Comparison of ENCODE assay signal across 8 cellular contexts in the genomic region with DNA sequence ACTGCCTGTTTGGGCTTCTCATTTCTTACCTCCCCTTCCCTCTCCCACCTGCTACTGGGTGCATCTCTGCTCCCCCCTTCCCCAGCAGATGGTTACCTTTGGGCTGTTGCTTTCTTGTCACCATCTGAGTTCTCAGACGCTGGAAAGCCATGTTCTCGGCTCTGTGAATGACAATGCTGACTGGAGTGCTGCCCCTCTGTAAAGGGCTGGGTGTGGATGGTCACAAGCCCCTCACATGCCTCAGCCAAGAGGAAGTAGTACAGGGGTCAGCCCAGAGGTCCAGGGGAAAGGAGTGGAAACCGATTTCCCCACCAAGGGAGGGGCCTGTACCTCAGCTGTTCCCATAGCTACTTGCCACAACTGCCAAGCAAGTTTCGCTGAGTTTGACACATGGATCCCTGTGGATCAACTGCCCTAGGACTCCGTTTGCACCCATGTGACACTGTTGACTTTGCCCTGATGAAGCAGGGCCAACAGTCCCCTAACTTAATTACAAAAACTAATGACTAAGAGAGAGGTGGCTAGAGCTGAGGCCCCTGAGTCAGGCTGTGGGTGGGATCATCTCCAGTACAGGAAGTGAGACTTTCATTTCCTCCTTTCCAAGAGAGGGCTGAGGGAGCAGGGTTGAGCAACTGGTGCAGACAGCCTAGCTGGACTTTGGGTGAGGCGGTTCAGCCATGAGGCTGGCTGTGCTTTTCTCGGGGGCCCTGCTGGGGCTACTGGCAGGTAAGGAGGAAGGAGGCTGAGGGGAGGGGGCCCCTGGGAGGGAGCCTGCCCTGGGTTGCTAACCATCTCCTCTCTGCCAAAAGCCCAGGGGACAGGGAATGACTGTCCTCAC. TPM values are rescaled to one million over a fixed set of nuclear protein-coding genes. Genes with fewer than 3 reads are reported as not detected.
A peak's percentile ranks its signal among the peaks of the same experiment; 100 is the strongest.
DNase-seq lines count a peak whose midpoint lies in the region; ATAC-seq and TF ChIP-seq lines count a peak whose summit lies in the region.

A gene with protein sequence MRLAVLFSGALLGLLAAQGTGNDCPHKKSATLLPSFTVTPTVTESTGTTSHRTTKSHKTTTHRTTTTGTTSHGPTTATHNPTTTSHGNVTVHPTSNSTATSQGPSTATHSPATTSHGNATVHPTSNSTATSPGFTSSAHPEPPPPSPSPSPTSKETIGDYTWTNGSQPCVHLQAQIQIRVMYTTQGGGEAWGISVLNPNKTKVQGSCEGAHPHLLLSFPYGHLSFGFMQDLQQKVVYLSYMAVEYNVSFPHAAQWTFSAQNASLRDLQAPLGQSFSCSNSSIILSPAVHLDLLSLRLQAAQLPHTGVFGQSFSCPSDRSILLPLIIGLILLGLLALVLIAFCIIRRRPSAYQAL (plus strand): TSS at position 638 of the 838 bp plus-strand sequence. CDS start 40 bp downstream, at position 678.

- H3K4me1 ChIP-seq in psoas muscle = peaks cover 63% of the 10 kb centered on the region

- no peaks in the 10 kb centered on the region for H3K27me3 Mint-ChIP-seq in activated naive CD4-positive, alpha-beta T cell treated with anti-CD3 and anti-CD28 coated beads, Interleukin-2, amount 50 U/mL, for 24 hours

- DNase-seq in GM12864 (ENCODE audit: low read depth) = peak; percentile 78
- peak; percentile 96 for DNase-seq in SIG-M5 (lab: John Stamatoyannopoulos, UW)
- peak; percentile 74 for DNase-seq in Right ventricle myocardium superior
- peak; percentile 79 to 84 for DNase-seq in psoas muscle
- no peak for DNase-seq in NCI-H345 treated with DMSO at 0.1 percent for 48 hours (lab: John Stamatoyannopoulos, UW; ENCODE audit: unreplicated experiment)
- no peak for DNase-seq in NCI-H1048 (lab: John Stamatoyannopoulos, UW)

- intact Hi-C loops in Right ventricle myocardium superior (cut with DNase I) (no loop called here), psoas muscle (cut with DNase I) (loop anchor here in 1 of 2 donors (1.0 kb wide), 1 partner anchor 35 kb away; a partner anchor contains a TSS)

- H3K4me3 Mint-ChIP-seq in activated naive CD4-positive, alpha-beta T cell treated with anti-CD3 and anti-CD28 coated beads, Interleukin-2, amount 50 U/mL, for 24 hours = peak within 1 kb of the TSS; percentile 81

- WGBS in psoas muscle, 3 donors = 15 to 29% (median 25%) methylated on average over 7 of the region's 7 CpGs

- peaks cover 30% of the 10 kb centered on the region for H3K36me3 Mint-ChIP-seq in activated naive CD4-positive, alpha-beta T cell treated with anti-CD3 and anti-CD28 coated beads, Interleukin-2, amount 50 U/mL, for 24 hours

- peak within 1 kb of the TSS; percentile 89 for H3K27ac ChIP-seq in psoas muscle

- peaks cover 80% of the 10 kb centered on the region for H3K4me1 Mint-ChIP-seq in activated naive CD4-positive, alpha-beta T cell treated with anti-CD3 and anti-CD28 coated beads, Interleukin-2, amount 50 U/mL, for 24 hours

- H3K27ac Mint-ChIP-seq in activated naive CD4-positive, alpha-beta T cell treated with anti-CD3 and anti-CD28 coated beads, Interleukin-2, amount 50 U/mL, for 24 hours = peak within 1 kb of the TSS; percentile 95

- H3K9me3 Mint-ChIP-seq in activated naive CD4-positive, alpha-beta T cell treated with anti-CD3 and anti-CD28 coated beads, Interleukin-2, amount 50 U/mL, for 24 hours = no peaks in the 10 kb centered on the region

- ATAC-seq in HG03060 (IDR thresholded peaks at IDR 0.05; ENCODE audit: low read depth, unreplicated experiment) (peak; percentile 30), Right ventricle myocardium superior (ENCODE audit: poor library complexity) (peak; percentile 35), psoas muscle (peak; percentile 45 to 67 (median 56))

- H3K4me3 ChIP-seq in GM12864 (ENCODE audit: low read depth, low read length) = peak within 1 kb of the TSS; percentile 5; the same call in 1 of the 2 replicates
- peak within 1 kb of the TSS; percentile 41 for H3K4me3 ChIP-seq in psoas muscle

- peaks cover 16 to 47% of the 10 kb centered on the region in 2 donors for H3K36me3 ChIP-seq in psoas muscle (ENCODE audit: insufficient read depth in 1 of 2, low read depth in 1 of 2)

- no peaks in the 10 kb centered on the region for H3K9me3 ChIP-seq in psoas muscle

- H3K27me3 ChIP-seq in psoas muscle (ENCODE audit: insufficient read depth in 3 of 3, low read length in 2 of 3) = no peaks in the 10 kb centered on the region

- no peak for TF ChIP-seq CTCF in GM12864 (IDR thresholded peaks at IDR 0.05; ENCODE audit: low read depth, low read length, missing control alignments)
- TF ChIP-seq CTCF in psoas muscle (IDR thresholded peaks at IDR 0.05) = no peak

RNA-seq across cellular contexts. Expression of the gene that starts here (rescaled TPM):
- total RNA-seq in Right ventricle myocardium superior = 32.0 TPM
- total RNA-seq in psoas muscle = 10 to 100 TPM; 15.8 to 38.4 (median 26.4) TPM
- 100 to 1,000 TPM in 1 of 3 donors, 10 to 100 TPM in 2; 16.5 to 298 (median 21.8) TPM for polyA plus RNA-seq in psoas muscle

Comparison
In these comparisons a context has a peak if more than half of its experiments do, and no peak if none do; other contexts are left out.
1. DNase-seq: peak in GM12864 (single experiment), SIG-M5 (single experiment), Right ventricle myocardium superior (single experiment) and psoas muscle (2 of 2); none in NCI-H345 treated with DMSO at 0.1 percent for 48 hours (single experiment) and NCI-H1048 (single experiment).
2. Peak in every context shown above with its lines, with median percentiles within 50 percentile points of each other: ATAC-seq.